In the genomic region with DNA sequence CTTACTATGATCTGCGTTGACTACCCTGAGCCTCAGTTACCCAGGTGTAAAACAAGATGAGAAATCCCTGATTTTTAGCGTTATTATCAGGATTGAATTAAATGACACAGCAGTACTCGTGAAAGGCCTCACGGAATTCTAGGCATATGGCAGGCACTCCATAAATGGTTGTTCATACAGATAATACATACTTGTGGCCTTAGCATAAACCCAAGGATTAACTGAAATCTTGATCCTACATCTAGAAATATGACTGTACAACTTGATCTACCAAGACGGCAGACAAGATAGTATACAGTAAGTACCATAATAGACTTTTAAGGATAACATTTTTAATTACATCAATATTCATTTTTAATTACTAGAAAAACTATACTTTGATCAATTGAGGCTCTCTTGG, we compare ENCODE assay signal across 23 cellular contexts.
DNase-seq lines count a peak whose midpoint lies in the region; ATAC-seq and TF ChIP-seq lines count a peak whose summit lies in the region.
"Had no signal": no experiment of that assay in that cellular context is flagged by ENCODE, and none has a peak within 500 bp of the region (broad histone marks: within the 10 kb centered on the region; RNA-seq: fewer than 3 reads in every experiment).

No MANE protein-coding gene starts in this region.

- peak overlapping the region; percentile 78 for H2AK5ac ChIP-seq in trophoblast cell (ENCODE audit: low read length)

- intact Hi-C loops in activated CD4-positive, alpha-beta T cell treated with anti-CD3 and anti-CD28 coated beads for 36 hours (cut with DNase I, micrococcal nuclease): no loop called here
- intact Hi-C loops in Right ventricle myocardium superior (cut with DNase I): no loop called here

- H2AFZ ChIP-seq in trophoblast cell (ENCODE audit: insufficient read depth, low read length, poor library complexity): no peak overlapping the region
- H2AFZ ChIP-seq: PC-9 had no signal

- H3K27me3 Mint-ChIP-seq in endodermal cell (ENCODE audit: insufficient read depth): no peaks in the 10 kb centered on the region
- H3K27me3 Mint-ChIP-seq in activated CD4-positive, alpha-beta T cell treated with anti-CD3 and anti-CD28 coated beads for 36 hours: no peaks in the 10 kb centered on the region
- H3K27me3 Mint-ChIP-seq: CD4-positive, alpha-beta memory T cell; IgD-negative memory B cell had no signal

- peaks cover 19% of the 10 kb centered on the region for H3K4me1 Mint-ChIP-seq in endodermal cell
- H3K4me1 Mint-ChIP-seq in activated CD4-positive, alpha-beta T cell treated with anti-CD3 and anti-CD28 coated beads for 36 hours: no peaks in the 10 kb centered on the region
- H3K4me1 Mint-ChIP-seq: CD4-positive, alpha-beta memory T cell had no signal

- no peak overlapping the region for H4K12ac ChIP-seq in trophoblast cell (ENCODE audit: low read depth, low read length)

- POLR2A ChIA-PET in AG04450 (lab: Yijun Ruan, JAX) (no interaction called here), RWPE1 (lab: Yijun Ruan, JAX; ENCODE audit: low non-redundant PET) (no interaction called here)
- POLR2A ChIA-PET in activated CD4-positive, alpha-beta T cell treated with anti-CD3 and anti-CD28 coated beads for 36 hours (lab: Charles Lee): no interaction called here

- H2BK12ac ChIP-seq in trophoblast cell (ENCODE audit: low read length): no peak overlapping the region

- no peak overlapping the region for H3K18ac ChIP-seq in trophoblast cell (ENCODE audit: low read length)

- H4K91ac ChIP-seq in trophoblast cell (ENCODE audit: low read depth, low read length): no peak overlapping the region

- H3K4me1 ChIP-seq in endodermal cell (ENCODE audit: control insufficient read depth, insufficient read depth, low read length) (no peaks in the 10 kb centered on the region), trophoblast cell (ENCODE audit: control insufficient read depth in 1 of 2, insufficient read depth in 2 of 2, low read length in 2 of 2) (peaks cover 3 to 6% of the 10 kb centered on the region in 2 experiments)
- H3K4me1 ChIP-seq: Caco-2 had no signal

- H2BK5ac ChIP-seq in trophoblast cell (ENCODE audit: low read depth, low read length, poor library complexity): no peak overlapping the region

- H3K79me2 ChIP-seq in trophoblast cell (ENCODE audit: control insufficient read depth, insufficient read depth, low read length, poor library complexity): no peaks in the 10 kb centered on the region

- H3K27me3 ChIP-seq in AG04450 (ENCODE audit: control insufficient read depth, insufficient read depth, low read length): no peaks in the 10 kb centered on the region
- no peaks in the 10 kb centered on the region for H3K27me3 ChIP-seq in endodermal cell (ENCODE audit: control insufficient read depth, insufficient read depth, low read length, poor library complexity, severe bottlenecking)
- H3K27me3 ChIP-seq in trophoblast cell (ENCODE audit: insufficient read depth, low read length): no peaks in the 10 kb centered on the region
- H3K27me3 ChIP-seq: BLaER1 treated with 17β-estradiol and CSF1 and Interleukin-3, amounts not matched to agents 10 nM and 100 nM; SJCRH30 had no signal

- H3K27ac ChIP-seq in AG04450 (ENCODE audit: low read depth, low read length) (peak overlapping the region; percentile 31), endodermal cell (ENCODE audit: low read depth, low read length) (peak overlapping the region; percentile 17), trophoblast cell (ENCODE audit: low read depth, low read length) (no peak overlapping the region), RWPE1 (no peak overlapping the region)
- H3K27ac ChIP-seq: 22Rv1; BLaER1 treated with 17β-estradiol and CSF1 and Interleukin-3, amounts not matched to agents 10 nM and 100 nM; PC-9; SJCRH30 had no signal

- H3K79me1 ChIP-seq in trophoblast cell (ENCODE audit: low read length): no peaks in the 10 kb centered on the region

- H3K4me3 ChIP-seq in AG04450 (ENCODE audit: low read depth, low read length) (no peak overlapping the region), endodermal cell (ENCODE audit: low read length) (no peak overlapping the region), trophoblast cell (ENCODE audit: low read depth, low read length) (no peak overlapping the region)
- H3K4me3 ChIP-seq: BLaER1 treated with 17β-estradiol and CSF1 and Interleukin-3, amounts not matched to agents 10 nM and 100 nM; PC-9; SJCRH30 had no signal

- H3K9me3 Mint-ChIP-seq in endodermal cell: no peaks in the 10 kb centered on the region
- H3K9me3 Mint-ChIP-seq in activated CD4-positive, alpha-beta T cell treated with anti-CD3 and anti-CD28 coated beads for 36 hours (ENCODE audit: low read depth): peaks cover 4% of the 10 kb centered on the region

- H3K14ac ChIP-seq in trophoblast cell (ENCODE audit: low read length): no peak overlapping the region

- H3K27ac Mint-ChIP-seq in endodermal cell: no peak overlapping the region
- no peak overlapping the region for H3K27ac Mint-ChIP-seq in activated CD4-positive, alpha-beta T cell treated with anti-CD3 and anti-CD28 coated beads for 36 hours
- H3K27ac Mint-ChIP-seq: CD4-positive, alpha-beta memory T cell; IgD-negative memory B cell had no signal

- DNase-seq in AG04450 (ENCODE audit: low read depth, low spot score) (no peak), NCI-H524 treated with DMSO at 0.1 percent for 48 hours (lab: John Stamatoyannopoulos, UW) (peak; percentile 56), endodermal cell (no peak), trophoblast cell (peak in 1 of 2 donors; percentile 10), RWPE1 (ENCODE audit: low spot score) (no peak), NCI-H345 treated with DMSO at 0.1 percent for 48 hours (lab: John Stamatoyannopoulos, UW; ENCODE audit: unreplicated experiment) (no peak), Right ventricle myocardium superior (no peak)
- DNase-seq in activated CD4-positive, alpha-beta T cell treated with anti-CD3 and anti-CD28 coated beads for 36 hours: no peak
- DNase-seq: Caco-2; CD4-positive, alpha-beta memory T cell; DMS 273 treated with DMSO at 0.1 percent for 48 hours; Karpas-422; NCI-H1694; NCI-H2081; NCI-H2171; NCI-H446; NCI-H748 treated with DMSO at 0.1 percent for 48 hours; PC-9 had no signal

- TF ChIP-seq CTCF in AG04450 (IDR thresholded peaks at IDR 0.05; ENCODE audit: low read depth, low read length) (no peak), endodermal cell (conservative IDR thresholded peaks at IDR 0.05) (no peak), RWPE1 (conservative IDR thresholded peaks at IDR 0.05; ENCODE audit: low read depth) (no peak)

- H3K9ac ChIP-seq in endodermal cell (ENCODE audit: extremely low read depth, low read length, poor library complexity, severe bottlenecking) (no peak overlapping the region), trophoblast cell (ENCODE audit: low read length) (no peak overlapping the region)
- H3K9ac ChIP-seq: BLaER1 treated with 17β-estradiol and CSF1 and Interleukin-3, amounts not matched to agents 10 nM and 100 nM had no signal

- H3K9me3 ChIP-seq in AG04450 (ENCODE audit: control insufficient read depth, insufficient read depth, low read length) (no peaks in the 10 kb centered on the region), endodermal cell (ENCODE audit: control insufficient read depth, low read length) (no peaks in the 10 kb centered on the region), trophoblast cell (ENCODE audit: insufficient read depth, low read depth, low read length) (no peaks in the 10 kb centered on the region)
- H3K9me3 ChIP-seq: Caco-2, SJCRH30 had no signal

- H3K23ac ChIP-seq in trophoblast cell (ENCODE audit: low read length): no peak overlapping the region

- no peaks in the 10 kb centered on the region for H3K36me3 Mint-ChIP-seq in endodermal cell (ENCODE audit: low read depth)
- no peaks in the 10 kb centered on the region for H3K36me3 Mint-ChIP-seq in activated CD4-positive, alpha-beta T cell treated with anti-CD3 and anti-CD28 coated beads for 36 hours (ENCODE audit: low read depth)
- H3K36me3 Mint-ChIP-seq: CD4-positive, alpha-beta memory T cell; IgD-negative memory B cell had no signal

- H4K8ac ChIP-seq in trophoblast cell (ENCODE audit: low read depth, low read length): no peak overlapping the region

- no peak overlapping the region for H2BK120ac ChIP-seq in trophoblast cell (ENCODE audit: insufficient read depth, low read length, poor library complexity)

- H3K4me2 ChIP-seq in trophoblast cell (ENCODE audit: low read length): no peak overlapping the region
- H3K4me2 ChIP-seq: PC-9 had no signal

- no peak for ATAC-seq in activated CD4-positive, alpha-beta T cell treated with anti-CD3 and anti-CD28 coated beads for 36 hours
- no peak for ATAC-seq in Right ventricle myocardium superior (ENCODE audit: poor library complexity)
- ATAC-seq: HCT116 had no signal

- H3K4me3 Mint-ChIP-seq in endodermal cell: no peak overlapping the region
- no peak overlapping the region for H3K4me3 Mint-ChIP-seq in activated CD4-positive, alpha-beta T cell treated with anti-CD3 and anti-CD28 coated beads for 36 hours
- H3K4me3 Mint-ChIP-seq: CD4-positive, alpha-beta memory T cell; IgD-negative memory B cell had no signal

- CTCF ChIA-PET in AG04450 (lab: Charles Lee) (no interaction called here), RWPE1 (lab: Yijun Ruan, JAX) (no interaction called here)
- CTCF ChIA-PET in activated CD4-positive, alpha-beta T cell treated with anti-CD3 and anti-CD28 coated beads for 36 hours (lab: Charles Lee): no interaction called here

- WGBS in endodermal cell (ENCODE audit: insufficient coverage in 1 of 2, insufficient read length in 1 of 2), 2 experiments: 92 to 98% methylated on average over 5 of the region's 5 CpGs
- WGBS in trophoblast cell (ENCODE audit: extremely low coverage, insufficient coverage, insufficient read length): no CpG with 5 or more reads among the region's 5 CpGs

- no peak overlapping the region for H3K4ac ChIP-seq in trophoblast cell (ENCODE audit: low read depth, low read length)

- no peaks in the 10 kb centered on the region for H3K36me3 ChIP-seq in endodermal cell (ENCODE audit: control insufficient read depth, insufficient read depth, low read length)
- H3K36me3 ChIP-seq in trophoblast cell (ENCODE audit: control insufficient read depth in 1 of 2, insufficient read depth in 2 of 2, low read length in 2 of 2): no peaks in the 10 kb centered on the region
- H3K36me3 ChIP-seq: SJCRH30 had no signal

Comparison
In these comparisons a context has a peak if more than half of its experiments do, and no peak if none do; other contexts are left out.
1. H3K27ac ChIP-seq: peak in AG04450 (single experiment) and endodermal cell (single experiment); none in trophoblast cell (single experiment) and RWPE1 (single experiment).